Comparison of ENCODE assay signal across 11 cellular contexts in the genomic region with DNA sequence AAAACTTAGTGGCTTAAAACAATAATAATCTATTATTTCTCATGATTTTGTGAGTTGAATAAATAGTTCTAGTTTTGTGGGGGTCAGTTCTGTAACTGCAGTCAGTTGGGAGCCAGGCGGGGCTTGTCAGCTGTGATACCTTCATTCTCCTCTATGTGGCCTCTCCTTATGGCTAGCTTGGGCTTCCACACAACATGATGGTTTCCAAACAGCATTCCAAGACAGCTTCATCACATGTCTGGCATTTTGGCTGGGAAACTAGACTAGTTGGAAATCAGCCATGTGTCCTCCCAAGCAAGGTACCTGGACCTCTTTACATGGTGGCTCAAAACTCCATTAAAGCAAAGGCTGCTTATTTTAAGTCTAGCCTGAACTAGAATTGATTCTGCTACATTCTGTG.
DNase-seq lines count a peak whose midpoint lies in the region; FAIRE-seq and TF ChIP-seq lines count a peak whose summit lies in the region.
"Had no signal": no experiment of that assay in that cellular context is flagged by ENCODE, and none has a peak within 500 bp of the region (broad histone marks: within the 10 kb centered on the region; RNA-seq: fewer than 3 reads in every experiment).

No MANE protein-coding gene starts in this region.

- no peak overlapping the region for H3K4me3 Mint-ChIP-seq in activated CD4-positive, alpha-beta T cell treated with anti-CD3 and anti-CD28 coated beads, Interleukin-2, amount 10 ng/mL, durations not matched to agents 7 days and 5 days
- H3K4me3 Mint-ChIP-seq in CD14-positive monocyte = no peak overlapping the region

- H3K4me1 ChIP-seq in SJCRH30 = no peaks in the 10 kb centered on the region

- CTCF ChIA-PET in activated CD4-positive, alpha-beta T cell treated with anti-CD3 and anti-CD28 coated beads, Interleukin-2, amount 10 ng/mL, durations not matched to agents 7 days and 5 days (lab: Charles Lee) = no interaction called here

- TF ChIP-seq CTCF in fibroblast of mammary gland (conservative IDR thresholded peaks at IDR 0.05; ENCODE audit: control insufficient read depth, insufficient read depth, low read depth, low read length) (peak; percentile 26), CD14-positive monocyte (IDR thresholded peaks at IDR 0.05) (no peak)

- H3K36me3 Mint-ChIP-seq in activated CD4-positive, alpha-beta T cell treated with anti-CD3 and anti-CD28 coated beads, Interleukin-2, amount 10 ng/mL, durations not matched to agents 7 days and 5 days (ENCODE audit: low read depth) = no peaks in the 10 kb centered on the region
- H3K36me3 Mint-ChIP-seq in CD14-positive monocyte = no peaks in the 10 kb centered on the region

- H3K9me3 Mint-ChIP-seq in activated CD4-positive, alpha-beta T cell treated with anti-CD3 and anti-CD28 coated beads, Interleukin-2, amount 10 ng/mL, durations not matched to agents 7 days and 5 days = no peaks in the 10 kb centered on the region
- no peaks in the 10 kb centered on the region for H3K9me3 Mint-ChIP-seq in CD14-positive monocyte

- no peak overlapping the region for H3K27ac Mint-ChIP-seq in activated CD4-positive, alpha-beta T cell treated with anti-CD3 and anti-CD28 coated beads, Interleukin-2, amount 10 ng/mL, durations not matched to agents 7 days and 5 days
- H3K27ac Mint-ChIP-seq in CD14-positive monocyte = no peak overlapping the region

- intact Hi-C loops in CD14-positive monocyte (cut with micrococcal nuclease) = no loop called here

- no peaks in the 10 kb centered on the region for H3K27me3 Mint-ChIP-seq in activated CD4-positive, alpha-beta T cell treated with anti-CD3 and anti-CD28 coated beads, Interleukin-2, amount 10 ng/mL, durations not matched to agents 7 days and 5 days
- no peaks in the 10 kb centered on the region for H3K27me3 Mint-ChIP-seq in CD14-positive monocyte (ENCODE audit: low read depth in 3 of 3)

- FAIRE-seq in H54 (lab: Jason Lieb, UNC) = peak; percentile 64

- TF ChIP-seq POLR2A in H54 (IDR thresholded peaks at IDR 0.05; ENCODE audit: low read depth, low read length) = no peak

- DNase-seq in H54 (ENCODE audit: insufficient read length, low spot score) (peak; percentile 29), SJCRH30 (peak; percentile 11 to 15), fibroblast of mammary gland (ENCODE audit: low read depth) (peak; percentile 71), skeletal muscle cell (ENCODE audit: low read depth) (peak; percentile 43), CD14-positive monocyte (ENCODE audit: low spot score) (no peak)
- no peak for DNase-seq in activated CD4-positive, alpha-beta T cell treated with anti-CD3 and anti-CD28 coated beads, Interleukin-2, amount 10 ng/mL, durations not matched to agents 7 days and 5 days
- no peak for DNase-seq in NK-92 treated with Interleukin-12 subunit alpha and Interleukin-12 subunit beta, amount 100 ng/mL, for 24 hours (lab: John Stamatoyannopoulos, UW)
- DNase-seq: DND-41, foreskin melanocyte, NCI-H774, tibial artery had no signal

- no peaks in the 10 kb centered on the region; the same call in 1 of the 2 replicates for H3K27me3 ChIP-seq in SJCRH30
- H3K27me3 ChIP-seq: tibial artery had no signal

- POLR2A ChIA-PET in activated CD4-positive, alpha-beta T cell treated with anti-CD3 and anti-CD28 coated beads, Interleukin-2, amount 10 ng/mL, durations not matched to agents 7 days and 5 days (lab: Charles Lee) = no interaction called here

- H3K4me1 Mint-ChIP-seq in activated CD4-positive, alpha-beta T cell treated with anti-CD3 and anti-CD28 coated beads, Interleukin-2, amount 10 ng/mL, durations not matched to agents 7 days and 5 days = no peaks in the 10 kb centered on the region
- H3K4me1 Mint-ChIP-seq in CD14-positive monocyte = no peaks in the 10 kb centered on the region

- H3K4me3 ChIP-seq in SJCRH30 = no peak overlapping the region
- no peak overlapping the region for H3K4me3 ChIP-seq in fibroblast of mammary gland (ENCODE audit: control insufficient read depth, low read depth, low read length)
- H3K4me3 ChIP-seq in skeletal muscle cell (ENCODE audit: low read depth, low read length) = no peak overlapping the region
- H3K4me3 ChIP-seq: tibial artery had no signal

- no peak overlapping the region for H3K27ac ChIP-seq in SJCRH30

- H3K9me3 ChIP-seq in SJCRH30 (replicated peaks) = no peaks in the 10 kb centered on the region
- H3K9me3 ChIP-seq: tibial artery had no signal

- no peaks in the 10 kb centered on the region; the same call in 1 of the 2 replicates for H3K36me3 ChIP-seq in SJCRH30
- H3K36me3 ChIP-seq: tibial artery had no signal

Comparison
In these comparisons a context has a peak if more than half of its experiments do, and no peak if none do; other contexts are left out.
1. DNase-seq: peak in H54 (single experiment), SJCRH30 (2 of 2), fibroblast of mammary gland (single experiment) and skeletal muscle cell (single experiment); none in activated CD4-positive, alpha-beta T cell treated with anti-CD3 and anti-CD28 coated beads, Interleukin-2, amount 10 ng/mL, durations not matched to agents 7 days and 5 days (single experiment), NK-92 treated with Interleukin-12 subunit alpha and Interleukin-12 subunit beta, amount 100 ng/mL, for 24 hours (single experiment) and CD14-positive monocyte (single experiment).